Comparison of ENCODE assay signal across 8 cellular contexts in the genomic region with DNA sequence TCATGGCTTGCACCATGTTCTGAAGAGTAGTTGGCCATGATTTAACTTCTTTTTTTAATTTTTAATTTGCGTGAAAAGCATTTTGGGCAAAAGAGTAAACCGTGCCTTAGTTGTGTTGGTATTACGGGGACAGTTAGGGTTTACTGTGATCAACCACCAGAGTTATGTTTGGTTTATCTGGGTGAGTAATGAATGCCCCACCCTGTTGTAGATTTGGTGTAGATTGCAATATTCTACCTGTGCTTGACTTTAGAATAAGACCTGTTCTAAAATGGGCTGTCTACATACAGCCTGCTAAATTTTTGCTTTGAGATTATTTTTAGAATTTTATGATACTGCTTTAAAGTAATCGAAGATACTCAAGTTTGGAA. TPM values are rescaled to one million over a fixed set of nuclear protein-coding genes. Genes with fewer than 3 reads are reported as not detected.
A peak's percentile ranks its signal among the peaks of the same experiment; 100 is the strongest.
DNase-seq lines count a peak whose midpoint lies in the region; ATAC-seq and TF ChIP-seq lines count a peak whose summit lies in the region.

No MANE protein-coding gene starts in this region.

- H3K9me2 ChIP-seq in SK-N-SH = no peaks in the 10 kb centered on the region; the same call in 1 of the 2 replicates

- H3K27ac ChIP-seq in SK-N-SH (ENCODE audit: low read depth in 2 of 2, low read length in 1 of 2) (no peak overlapping the region), right cardiac atrium (ENCODE audit: low read length) (no peak overlapping the region)

- POLR2A ChIA-PET in SK-N-SH (lab: Yijun Ruan, JAX) = no interaction called here

- H3K9ac ChIP-seq in SK-N-SH = peak overlapping the region; percentile 71; the same call in 1 of the 2 replicates

- no peaks in the 10 kb centered on the region for H3K9me3 Mint-ChIP-seq in T-helper 2 cell treated with Interferon-gamma antibody and Interleukin-4, amounts not matched to agents 5 μg/mL and 100 μg/mL, for 36 hours
- no peaks in the 10 kb centered on the region for H3K9me3 Mint-ChIP-seq in stimulated activated effector memory CD8-positive, alpha-beta T cell treated with anti-CD3 and anti-CD28 coated beads, Interleukin-12 subunit alpha, Interleukin-12 subunit beta, amount 100 ng/mL, for 72 hours

- H3K27me3 Mint-ChIP-seq in T-helper 2 cell treated with Interferon-gamma antibody and Interleukin-4, amounts not matched to agents 5 μg/mL and 100 μg/mL, for 36 hours (ENCODE audit: low read depth) = peaks cover 15% of the 10 kb centered on the region

- no peaks in the 10 kb centered on the region for H3K36me3 ChIP-seq in SK-N-SH (replicated peaks in 1 of 2; ENCODE audit: control insufficient read depth in 1 of 2, insufficient read depth in 2 of 2, low read length in 1 of 2)

- H3F3A ChIP-seq in SK-N-SH (replicated peaks; ENCODE audit: insufficient read depth) = peaks cover 18% of the 10 kb centered on the region

- no peak for ATAC-seq in SK-N-SH treated with all-trans-retinoic acid at 6 μM for 48 hours
- ATAC-seq in right cardiac atrium = no peak
- ATAC-seq in stimulated activated effector memory CD8-positive, alpha-beta T cell treated with anti-CD3 and anti-CD28 coated beads, Interleukin-12 subunit alpha, Interleukin-12 subunit beta, amount 100 ng/mL, for 72 hours = no peak
- no peak for ATAC-seq in GM21381 (IDR thresholded peaks at IDR 0.05; ENCODE audit: unreplicated experiment)

- H3K79me2 ChIP-seq in SK-N-SH (ENCODE audit: insufficient read depth) = peaks cover 41% of the 10 kb centered on the region

- H4K20me1 ChIP-seq in SK-N-SH (ENCODE audit: insufficient read depth) = no peaks in the 10 kb centered on the region; the same call in 1 of the 2 replicates

- CTCF ChIA-PET in SK-N-SH (lab: Yijun Ruan, JAX) = no interaction called here

- H3K27me3 ChIP-seq in SK-N-SH (ENCODE audit: insufficient read depth) (0 out of 2 replicates have a peak, but pooled peaks cover 4% of the 10 kb centered on the region), right cardiac atrium (ENCODE audit: control insufficient read depth, insufficient read depth) (no peaks in the 10 kb centered on the region)

- no peak for TF ChIP-seq RAD21 in SK-N-SH (IDR thresholded peaks at IDR 0.05; ENCODE audit: low read length)

- peak overlapping the region; percentile 96 for H3K4me2 ChIP-seq in SK-N-SH

- H3K36me3 Mint-ChIP-seq in T-helper 2 cell treated with Interferon-gamma antibody and Interleukin-4, amounts not matched to agents 5 μg/mL and 100 μg/mL, for 36 hours (ENCODE audit: low read depth) = peaks cover 4% of the 10 kb centered on the region
- peaks cover 4% of the 10 kb centered on the region for H3K36me3 Mint-ChIP-seq in stimulated activated effector memory CD8-positive, alpha-beta T cell treated with anti-CD3 and anti-CD28 coated beads, Interleukin-12 subunit alpha, Interleukin-12 subunit beta, amount 100 ng/mL, for 72 hours

- peaks cover 39% of the 10 kb centered on the region for H3K4me1 Mint-ChIP-seq in T-helper 2 cell treated with Interferon-gamma antibody and Interleukin-4, amounts not matched to agents 5 μg/mL and 100 μg/mL, for 36 hours (ENCODE audit: low read depth)
- H3K4me1 Mint-ChIP-seq in stimulated activated effector memory CD8-positive, alpha-beta T cell treated with anti-CD3 and anti-CD28 coated beads, Interleukin-12 subunit alpha, Interleukin-12 subunit beta, amount 100 ng/mL, for 72 hours = peaks cover 35% of the 10 kb centered on the region

- TF ChIP-seq EP300 in SK-N-SH (IDR thresholded peaks at IDR 0.05; ENCODE audit: borderline replicate concordance in 1 of 2, low read depth in 1 of 2, low read length in 1 of 2) = no peak

- peak overlapping the region; percentile 94 for H3K27ac Mint-ChIP-seq in T-helper 2 cell treated with Interferon-gamma antibody and Interleukin-4, amounts not matched to agents 5 μg/mL and 100 μg/mL, for 36 hours
- peak overlapping the region; percentile 83 for H3K27ac Mint-ChIP-seq in stimulated activated effector memory CD8-positive, alpha-beta T cell treated with anti-CD3 and anti-CD28 coated beads, Interleukin-12 subunit alpha, Interleukin-12 subunit beta, amount 100 ng/mL, for 72 hours

- peak overlapping the region; percentile 86; the same call in 1 of the 2 replicates for H2AFZ ChIP-seq in SK-N-SH (ENCODE audit: low read depth)

- intact Hi-C loops in right cardiac atrium (cut with DNase I) = loop anchor here in 1 of 4 donors (10.0 kb wide), 1 partner anchor 94 kb away; no protein-coding TSS in a partner anchor

- TF ChIP-seq CTCF in SK-N-SH (IDR thresholded peaks at IDR 0.05) = no peak

- DNase-seq in SK-N-SH (no peak), right cardiac atrium (no peak), HuH-7 (ENCODE audit: low spot score) (no peak)
- DNase-seq in T-helper 2 cell treated with Interferon-gamma antibody and Interleukin-4, amounts not matched to agents 5 μg/mL and 100 μg/mL, for 36 hours (ENCODE audit: low spot score) = no peak
- no peak for DNase-seq in stimulated activated effector memory CD8-positive, alpha-beta T cell treated with anti-CD3 and anti-CD28 coated beads, Interleukin-12 subunit alpha, Interleukin-12 subunit beta, amount 100 ng/mL, for 72 hours (ENCODE audit: low spot score in 2 of 2)
- no peak for DNase-seq in effector CD4-positive, alpha-beta T cell

- WGBS in SK-N-SH (ENCODE audit: low lambda C conversion rate) = 41% methylated on average over 4 of the region's 4 CpGs
- 16% methylated on average over 4 of the region's 4 CpGs for WGBS in right cardiac atrium

- H3K4me3 Mint-ChIP-seq in T-helper 2 cell treated with Interferon-gamma antibody and Interleukin-4, amounts not matched to agents 5 μg/mL and 100 μg/mL, for 36 hours = peak overlapping the region; percentile 95
- H3K4me3 Mint-ChIP-seq in stimulated activated effector memory CD8-positive, alpha-beta T cell treated with anti-CD3 and anti-CD28 coated beads, Interleukin-12 subunit alpha, Interleukin-12 subunit beta, amount 100 ng/mL, for 72 hours = peak overlapping the region; percentile 85

- H3K4me3 ChIP-seq in SK-N-SH (ENCODE audit: low read depth in 2 of 2, low read length in 1 of 2) (peak overlapping the region; percentile 78 to 84), right cardiac atrium (ENCODE audit: low read length) (peak overlapping the region; percentile 92)

- peaks cover 0 to 8% of the 10 kb centered on the region in 2 experiments; a peak in 3 of 4 replicates for H3K4me1 ChIP-seq in SK-N-SH (ENCODE audit: control insufficient read depth in 1 of 2, insufficient read depth in 2 of 2, low read depth in 1 of 2, low read length in 1 of 2)
- H3K4me1 ChIP-seq in right cardiac atrium (ENCODE audit: control insufficient read depth, insufficient read depth, low read length) = peaks cover 6% of the 10 kb centered on the region

- H3K9me3 ChIP-seq in SK-N-SH (no peaks in the 10 kb centered on the region), right cardiac atrium (ENCODE audit: control insufficient read depth, low read length) (no peaks in the 10 kb centered on the region)

TF ChIP-seq in SK-N-SH, 30 proteins besides CTCF, POLR2A, EP300 and RAD21:
- no peak for TF ChIP-seq GATA2 (CRISPR knock-in tag; IDR thresholded peaks at IDR 0.05)
- no peak for TF ChIP-seq YY1 (IDR thresholded peaks at IDR 0.05; ENCODE audit: low read depth)
- no peak for TF ChIP-seq ELF1 (IDR thresholded peaks at IDR 0.05)
- TF ChIP-seq JUND (IDR thresholded peaks at IDR 0.05) = no peak
- TF ChIP-seq CHD2 (IDR thresholded peaks at IDR 0.05; ENCODE audit: low read length, partially characterized antibody) = no peak
- no peak for TF ChIP-seq GABPA (IDR thresholded peaks at IDR 0.05; ENCODE audit: low read depth)

TF ChIP-seq in SK-N-SH treated with all-trans-retinoic acid at 6 μM for 48 hours, 23 proteins besides CTCF, POLR2A, EP300 and RAD21 (continues in another document):
- TF ChIP-seq ESRRG (CRISPR knock-in tag; IDR thresholded peaks at IDR 0.05) = no peak
- TF ChIP-seq ZNF8 (CRISPR knock-in tag; IDR thresholded peaks at IDR 0.05) = no peak
- TF ChIP-seq CSDC2 (CRISPR knock-in tag; IDR thresholded peaks at IDR 0.05) = no peak
- no peak for TF ChIP-seq SNAI2 (CRISPR knock-in tag; IDR thresholded peaks at IDR 0.05)
- no peak for TF ChIP-seq ZNF70 (CRISPR knock-in tag; IDR thresholded peaks at IDR 0.05)
- TF ChIP-seq ZC3H10 (CRISPR knock-in tag; IDR thresholded peaks at IDR 0.05) = no peak
- TF ChIP-seq, protein P1, sequence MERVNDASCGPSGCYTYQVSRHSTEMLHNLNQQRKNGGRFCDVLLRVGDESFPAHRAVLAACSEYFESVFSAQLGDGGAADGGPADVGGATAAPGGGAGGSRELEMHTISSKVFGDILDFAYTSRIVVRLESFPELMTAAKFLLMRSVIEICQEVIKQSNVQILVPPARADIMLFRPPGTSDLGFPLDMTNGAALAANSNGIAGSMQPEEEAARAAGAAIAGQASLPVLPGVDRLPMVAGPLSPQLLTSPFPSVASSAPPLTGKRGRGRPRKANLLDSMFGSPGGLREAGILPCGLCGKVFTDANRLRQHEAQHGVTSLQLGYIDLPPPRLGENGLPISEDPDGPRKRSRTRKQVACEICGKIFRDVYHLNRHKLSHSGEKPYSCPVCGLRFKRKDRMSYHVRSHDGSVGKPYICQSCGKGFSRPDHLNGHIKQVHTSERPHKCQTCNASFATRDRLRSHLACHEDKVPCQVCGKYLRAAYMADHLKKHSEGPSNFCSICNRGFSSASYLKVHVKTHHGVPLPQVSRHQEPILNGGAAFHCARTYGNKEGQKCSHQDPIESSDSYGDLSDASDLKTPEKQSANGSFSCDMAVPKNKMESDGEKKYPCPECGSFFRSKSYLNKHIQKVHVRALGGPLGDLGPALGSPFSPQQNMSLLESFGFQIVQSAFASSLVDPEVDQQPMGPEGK (CRISPR knock-in tag; IDR thresholded peaks at IDR 0.05; ENCODE audit: borderline replicate concordance) = no peak
- no peak for TF ChIP-seq TCF4 (CRISPR knock-in tag; IDR thresholded peaks at IDR 0.05; ENCODE audit: borderline replicate concordance)
- TF ChIP-seq ISL1 (CRISPR knock-in tag; IDR thresholded peaks at IDR 0.05) = no peak
- TF ChIP-seq BACH2 (CRISPR knock-in tag; IDR thresholded peaks at IDR 0.05; ENCODE audit: borderline replicate concordance) = no peak
- TF ChIP-seq, protein P2, sequence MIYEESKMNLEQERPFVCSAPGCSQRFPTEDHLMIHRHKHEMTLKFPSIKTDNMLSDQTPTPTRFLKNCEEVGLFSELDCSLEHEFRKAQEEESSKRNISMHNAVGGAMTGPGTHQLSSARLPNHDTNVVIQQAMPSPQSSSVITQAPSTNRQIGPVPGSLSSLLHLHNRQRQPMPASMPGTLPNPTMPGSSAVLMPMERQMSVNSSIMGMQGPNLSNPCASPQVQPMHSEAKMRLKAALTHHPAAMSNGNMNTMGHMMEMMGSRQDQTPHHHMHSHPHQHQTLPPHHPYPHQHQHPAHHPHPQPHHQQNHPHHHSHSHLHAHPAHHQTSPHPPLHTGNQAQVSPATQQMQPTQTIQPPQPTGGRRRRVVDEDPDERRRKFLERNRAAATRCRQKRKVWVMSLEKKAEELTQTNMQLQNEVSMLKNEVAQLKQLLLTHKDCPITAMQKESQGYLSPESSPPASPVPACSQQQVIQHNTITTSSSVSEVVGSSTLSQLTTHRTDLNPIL (CRISPR knock-in tag; IDR thresholded peaks at IDR 0.05; ENCODE audit: low read depth) = no peak
- no peak for TF ChIP-seq PPARA (CRISPR knock-in tag; IDR thresholded peaks at IDR 0.05; ENCODE audit: borderline replicate concordance)

RNA-seq across cellular contexts. Expression of a gene that starts 1.4 kb away (rescaled TPM):
- polyA plus RNA-seq in SK-N-SH (2012; rRNA removed) (4.3 and 4.6 TPM in 2 replicates), right cardiac atrium (31.5 TPM)
- polyA plus RNA-seq in SK-N-SH (2012; cell fraction: cytosol; rRNA removed) = 5.3 and 6.3 TPM in 2 replicates
- polyA plus RNA-seq in SK-N-SH (2012; cell fraction: nucleus; rRNA removed) = 4.3 and 7.6 TPM in 2 replicates
- total RNA-seq in right cardiac atrium = 10 to 100 TPM; 45.4 to 60.6 (median 50.1) TPM
